26 cellular contexts compared by ENCODE assay signal in genomic region chr5:57950616-57951228, GRCh38.
"Had no signal": no experiment of that assay in that cellular context is flagged by ENCODE, and none has a peak within 500 bp of the region (broad histone marks: within the 10 kb centered on the region; RNA-seq: fewer than 3 reads in every experiment).

No MANE protein-coding gene starts in this region.

- H3K27me3 ChIP-seq: breast epithelium, SJCRH30 had no signal

- H3K36me3 Mint-ChIP-seq: activated naive CD8-positive, alpha-beta T cell treated with anti-CD3 and anti-CD28 coated beads, Interleukin-2, amount 10 ng/mL, durations not matched to agents 7 days and 5 days had no signal

- DNase-seq: activated CD4-positive, alpha-beta memory T cell treated with anti-CD3 and anti-CD28 coated beads, Interleukin-2, amount 10 ng/mL, durations not matched to agents 7 days and 5 days; activated CD4-positive, alpha-beta T cell treated with anti-CD3 and anti-CD28 coated beads for 36 hours; activated CD4-positive, alpha-beta T cell treated with anti-CD3 and anti-CD28 coated beads, Interleukin-2, amount 50 U/mL, for 1 hour; activated naive CD4-positive, alpha-beta T cell treated with anti-CD3 and anti-CD28 coated beads, Interleukin-2, amount 50 U/mL, for 16 hours; activated naive CD8-positive, alpha-beta T cell treated with anti-CD3 and anti-CD28 coated beads, Interleukin-2, amount 10 ng/mL, durations not matched to agents 7 days and 5 days; activated T-cell treated with anti-CD3 and anti-CD28 coated beads for 4 hours; activated T-cell treated with anti-CD3 and anti-CD28 coated beads, Interleukin-2, amount 50 U/mL, for 48 hours; aorta; caudate nucleus; KG1; NCI-H1092; NCI-H1417 treated with DMSO at 0.1 percent for 48 hours; NCI-H1694 treated with DMSO at 0.1 percent for 48 hours; NCI-H2029 treated with DMSO at 0.1 percent for 48 hours; NCI-H345; NCI-H510A; NCI-H526 treated with DMSO at 0.1 percent for 48 hours; NCI-H82; OCI-M1; RPMI8226; SJCRH30; SK-N-SH; T-helper 1 cell had no signal

- H3K27ac ChIP-seq: breast epithelium, SJCRH30, VCaP had no signal

- H3K27me3 Mint-ChIP-seq: activated naive CD8-positive, alpha-beta T cell treated with anti-CD3 and anti-CD28 coated beads, Interleukin-2, amount 10 ng/mL, durations not matched to agents 7 days and 5 days had no signal

- H3K36me3 ChIP-seq: breast epithelium, SJCRH30 had no signal

- H3K9me3 ChIP-seq: breast epithelium, SJCRH30, SK-N-SH had no signal

- H3K9ac ChIP-seq: SK-N-SH had no signal

- H3K4me1 ChIP-seq: breast epithelium, SJCRH30 had no signal

- H3K27ac Mint-ChIP-seq: activated CD4-positive, alpha-beta memory T cell treated with anti-CD3 and anti-CD28 coated beads, Interleukin-2, amount 10 ng/mL, durations not matched to agents 7 days and 5 days; activated CD4-positive, alpha-beta T cell treated with anti-CD3 and anti-CD28 coated beads for 36 hours; activated naive CD8-positive, alpha-beta T cell treated with anti-CD3 and anti-CD28 coated beads, Interleukin-2, amount 10 ng/mL, durations not matched to agents 7 days and 5 days; activated T-helper 17 cell treated with anti-CD3 and anti-CD28 coated beads, Interleukin-2, amount 50 U/mL, for 72 hours had no signal

- H3K4me2 ChIP-seq: SK-N-SH had no signal

- H3K4me1 Mint-ChIP-seq: activated CD4-positive, alpha-beta memory T cell treated with anti-CD3 and anti-CD28 coated beads, Interleukin-2, amount 10 ng/mL, durations not matched to agents 7 days and 5 days; activated CD4-positive, alpha-beta T cell treated with anti-CD3 and anti-CD28 coated beads for 36 hours; activated naive CD8-positive, alpha-beta T cell treated with anti-CD3 and anti-CD28 coated beads, Interleukin-2, amount 10 ng/mL, durations not matched to agents 7 days and 5 days; activated T-helper 17 cell treated with anti-CD3 and anti-CD28 coated beads, Interleukin-2, amount 50 U/mL, for 72 hours had no signal

- H3K4me3 Mint-ChIP-seq: activated CD4-positive, alpha-beta memory T cell treated with anti-CD3 and anti-CD28 coated beads, Interleukin-2, amount 10 ng/mL, durations not matched to agents 7 days and 5 days; activated CD4-positive, alpha-beta T cell treated with anti-CD3 and anti-CD28 coated beads for 36 hours; activated naive CD8-positive, alpha-beta T cell treated with anti-CD3 and anti-CD28 coated beads, Interleukin-2, amount 10 ng/mL, durations not matched to agents 7 days and 5 days; activated T-helper 17 cell treated with anti-CD3 and anti-CD28 coated beads, Interleukin-2, amount 50 U/mL, for 72 hours had no signal

- H3K4me3 ChIP-seq: breast epithelium, SJCRH30 had no signal

- H3K9me3 Mint-ChIP-seq: activated CD4-positive, alpha-beta memory T cell treated with anti-CD3 and anti-CD28 coated beads, Interleukin-2, amount 10 ng/mL, durations not matched to agents 7 days and 5 days; activated naive CD8-positive, alpha-beta T cell treated with anti-CD3 and anti-CD28 coated beads, Interleukin-2, amount 10 ng/mL, durations not matched to agents 7 days and 5 days had no signal
